In genomic region chr17:56756536-56756935, GRCh38 we compare ENCODE assay signal across 1 cellular context.
TF ChIP-seq lines count a peak whose summit lies in the region.

No MANE protein-coding gene starts in this region.

TF ChIP-seq in IMR-90, 13 proteins besides CTCF, POLR2A, EP300 and RAD21:
- TF ChIP-seq MXI1 (IDR thresholded peaks at IDR 0.05; ENCODE audit: borderline replicate concordance, low read depth, low read length), result peak; percentile 98
- peak; percentile 75 for TF ChIP-seq CEBPB (IDR thresholded peaks at IDR 0.05; ENCODE audit: low read depth, low read length)
- TF ChIP-seq BHLHE40 (IDR thresholded peaks at IDR 0.05; ENCODE audit: low read depth, low read length), result peak; percentile 49; the same call in 1 of the 2 replicates
- TF ChIP-seq FOS (IDR thresholded peaks at IDR 0.05; ENCODE audit: low read depth, low read length), result peak; percentile 95
- 0 out of 2 replicates have a peak, but pooled peaks have one; percentile 9 for TF ChIP-seq SMC3 (IDR thresholded peaks at IDR 0.05; ENCODE audit: low read depth, low read length)
- no peak for TF ChIP-seq RCOR1 (IDR thresholded peaks at IDR 0.05; ENCODE audit: insufficient replicate concordance, low read length)
- no peak for TF ChIP-seq RFX5 (IDR thresholded peaks at IDR 0.05; ENCODE audit: low read depth, low read length)
